Comparison of ENCODE assay signal across 21 cellular contexts in genomic region chr9:134983506-134984371, GRCh38.
DNase-seq lines count a peak whose midpoint lies in the region; ATAC-seq, FAIRE-seq and TF ChIP-seq lines count a peak whose summit lies in the region.
"Had no signal": no experiment of that assay in that cellular context is flagged by ENCODE, and none has a peak within 500 bp of the region (broad histone marks: within the 10 kb centered on the region; RNA-seq: fewer than 3 reads in every experiment).

No MANE protein-coding gene starts in this region.

- H3K4me3 Mint-ChIP-seq in chondrocyte (ENCODE audit: unreplicated experiment) = no peak overlapping the region

- TF ChIP-seq CTCF in bronchial epithelial cell (IDR thresholded peaks at IDR 0.05; ENCODE audit: insufficient read depth, low read length, severe bottlenecking) (no peak), suprapubic skin (IDR thresholded peaks at IDR 0.05) (no peak), chondrocyte (IDR thresholded peaks at IDR 0.05) (no peak)

- no peak overlapping the region for H3K27ac Mint-ChIP-seq in chondrocyte (ENCODE audit: unreplicated experiment)

- peaks cover 13% of the 10 kb centered on the region for H3K9me3 Mint-ChIP-seq in chondrocyte (ENCODE audit: low read depth)

- H3K4me3 ChIP-seq in bronchial epithelial cell (ENCODE audit: low read depth, low read length) (no peak overlapping the region), suprapubic skin (no peak overlapping the region)

- peaks cover 27% of the 10 kb centered on the region for H3K27me3 Mint-ChIP-seq in chondrocyte (ENCODE audit: low read depth)

- no peaks in the 10 kb centered on the region for H3K4me1 ChIP-seq in suprapubic skin

- 81% methylated on average over 14 of the region's 14 CpGs for WGBS in suprapubic skin

- no peak for TF ChIP-seq POLR2A in suprapubic skin (IDR thresholded peaks at IDR 0.05)

- H3K27ac ChIP-seq in suprapubic skin = no peak overlapping the region
- H3K27ac ChIP-seq: 22Rv1, C4-2B had no signal

- no peaks in the 10 kb centered on the region for H3K9me3 ChIP-seq in suprapubic skin

- no peak for TF ChIP-seq EP300 in suprapubic skin (IDR thresholded peaks at IDR 0.05)

- DNase-seq in NCI-H524 (lab: John Stamatoyannopoulos, UW) (peak; percentile 43 to 84), NCI-H524 treated with DMSO at 0.1 percent for 48 hours (lab: John Stamatoyannopoulos, UW) (no peak), bronchial epithelial cell (ENCODE audit: low read depth) (no peak), mesenteric fat pad (ENCODE audit: low spot score) (peak; percentile 53), suprapubic skin (ENCODE audit: low spot score in 2 of 2) (peak; percentile 19 to 60), chondrocyte (ENCODE audit: low spot score) (no peak), HK-2 (ENCODE audit: unreplicated experiment) (no peak)
- DNase-seq: AML-193, DND-41, NCI-H1092 treated with DMSO at 0.1 percent for 48 hours, NCI-H146, NCI-H2029 treated with DMSO at 0.1 percent for 48 hours, NCI-H2171 treated with DMSO at 0.1 percent for 48 hours, NCI-H446, NCI-H774, SHP77 had no signal

- H3K36me3 Mint-ChIP-seq in chondrocyte (ENCODE audit: low read depth) = peaks cover 7% of the 10 kb centered on the region

- ATAC-seq in HG02870 (IDR thresholded peaks at IDR 0.05; ENCODE audit: unreplicated experiment) = no peak

- H3K27me3 ChIP-seq in bronchial epithelial cell (ENCODE audit: control insufficient read depth, insufficient read depth, low read length) (no peaks in the 10 kb centered on the region), suprapubic skin (peaks cover 9% of the 10 kb centered on the region)

- FAIRE-seq in bronchial epithelial cell (lab: Jason Lieb, UNC) = peak; percentile 85
- FAIRE-seq: G401.6, RCC 7860 had no signal

- H3K36me3 ChIP-seq in bronchial epithelial cell (ENCODE audit: control insufficient read depth, insufficient read depth, low read length) (no peaks in the 10 kb centered on the region), suprapubic skin (no peaks in the 10 kb centered on the region)

- no peaks in the 10 kb centered on the region for H3K4me1 Mint-ChIP-seq in chondrocyte (ENCODE audit: low read depth)

Comparison
In these comparisons a context has a peak if more than half of its experiments do, and no peak if none do; other contexts are left out.
1. DNase-seq: peak in NCI-H524 (2 of 2), mesenteric fat pad (single experiment) and suprapubic skin (2 of 2); none in NCI-H524 treated with DMSO at 0.1 percent for 48 hours (single experiment), bronchial epithelial cell (single experiment), chondrocyte (single experiment) and HK-2 (single experiment).